ENCODE assay signal across 1 cellular context in genomic region chr7:128121731-128122576, GRCh38.
TF ChIP-seq lines count a peak whose summit lies in the region.

No MANE protein-coding gene starts in this region.

TF ChIP-seq in endothelial cell of umbilical vein, 7 proteins besides CTCF, POLR2A, EP300 and RAD21 (continued from another document):
- TF ChIP-seq GATA2 (IDR thresholded peaks at IDR 0.05; ENCODE audit: insufficient read depth, insufficient read length, low read depth, low read length) (no peak), MYC (IDR thresholded peaks at IDR 0.05; ENCODE audit: low read depth, low read length) (no peak)
